8 cellular contexts compared by ENCODE assay signal in genomic region chr1:117365350-117366280, GRCh38. TPM values are rescaled to one million over a fixed set of nuclear protein-coding genes. Genes with fewer than 3 reads are reported as not detected.
DNase-seq lines count a peak whose midpoint lies in the region; ATAC-seq lines count a peak whose summit lies in the region.

No MANE protein-coding gene starts in this region.

- peak overlapping the region; percentile 85 for H3K4me3 ChIP-seq in iPS-18c (ENCODE audit: insufficient read depth, low read depth, low read length)
- peak overlapping the region; percentile 82 to 95 for H3K4me3 ChIP-seq in stomach smooth muscle (ENCODE audit: low read length in 2 of 2)

- DNase-seq in activated naive CD4-positive, alpha-beta T cell treated with anti-CD3 and anti-CD28 coated beads, Interleukin-2, amount 10 ng/mL, durations not matched to agents 7 days and 5 days, result no peak
- no peak for DNase-seq in activated naive CD4-positive, alpha-beta T cell treated with anti-CD3 and anti-CD28 coated beads, Interleukin-2, amount 50 U/mL, for 16 hours
- DNase-seq in activated naive CD8-positive, alpha-beta T cell treated with anti-CD3 and anti-CD28 coated beads for 36 hours, result no peak
- DNase-seq in hepatic stellate cell (ENCODE audit: low spot score) (no peak), HK-2 (ENCODE audit: unreplicated experiment) (no peak)

- no peaks in the 10 kb centered on the region for H3K36me3 ChIP-seq in stomach smooth muscle (ENCODE audit: control insufficient read depth in 2 of 2, insufficient read depth in 2 of 2, low read length in 2 of 2)

- H3K27ac Mint-ChIP-seq in activated naive CD4-positive, alpha-beta T cell treated with anti-CD3 and anti-CD28 coated beads, Interleukin-2, amount 10 ng/mL, durations not matched to agents 7 days and 5 days, result peak overlapping the region; percentile 94
- H3K27ac Mint-ChIP-seq in activated naive CD8-positive, alpha-beta T cell treated with anti-CD3 and anti-CD28 coated beads for 36 hours, result peak overlapping the region; percentile 96

- ATAC-seq in HG02840 (IDR thresholded peaks at IDR 0.05; ENCODE audit: low FRiP score, unreplicated experiment), result no peak

- no peaks in the 10 kb centered on the region for H3K27me3 ChIP-seq in stomach smooth muscle (ENCODE audit: control insufficient read depth in 1 of 2, insufficient read depth in 2 of 2, low read length in 2 of 2)

- H3K4me3 Mint-ChIP-seq in activated naive CD4-positive, alpha-beta T cell treated with anti-CD3 and anti-CD28 coated beads, Interleukin-2, amount 10 ng/mL, durations not matched to agents 7 days and 5 days, result peak overlapping the region; percentile 85
- H3K4me3 Mint-ChIP-seq in activated naive CD8-positive, alpha-beta T cell treated with anti-CD3 and anti-CD28 coated beads for 36 hours, result peak overlapping the region; percentile 90

- peak overlapping the region; percentile 76 to 98 for H3K9ac ChIP-seq in stomach smooth muscle (ENCODE audit: low read length in 2 of 2)

- no peaks in the 10 kb centered on the region for H3K9me3 ChIP-seq in iPS-18c (ENCODE audit: control insufficient read depth, insufficient read depth, low read length)
- no peaks in the 10 kb centered on the region for H3K9me3 ChIP-seq in stomach smooth muscle (ENCODE audit: control insufficient read depth in 2 of 2, low read length in 2 of 2)

- peaks cover 17% of the 10 kb centered on the region for H3K4me1 ChIP-seq in stomach smooth muscle (ENCODE audit: control insufficient read depth, insufficient read depth, low read length)

- H3K27ac ChIP-seq in stomach smooth muscle (ENCODE audit: low read length), result peak overlapping the region; percentile 92

- no peaks in the 10 kb centered on the region for H3K9me3 Mint-ChIP-seq in activated naive CD4-positive, alpha-beta T cell treated with anti-CD3 and anti-CD28 coated beads, Interleukin-2, amount 10 ng/mL, durations not matched to agents 7 days and 5 days
- no peaks in the 10 kb centered on the region for H3K9me3 Mint-ChIP-seq in activated naive CD8-positive, alpha-beta T cell treated with anti-CD3 and anti-CD28 coated beads for 36 hours

- peaks cover 39% of the 10 kb centered on the region for H3K4me1 Mint-ChIP-seq in activated naive CD4-positive, alpha-beta T cell treated with anti-CD3 and anti-CD28 coated beads, Interleukin-2, amount 10 ng/mL, durations not matched to agents 7 days and 5 days
- H3K4me1 Mint-ChIP-seq in activated naive CD8-positive, alpha-beta T cell treated with anti-CD3 and anti-CD28 coated beads for 36 hours, result peaks cover 55% of the 10 kb centered on the region

- peaks cover 2% of the 10 kb centered on the region for H3K27me3 Mint-ChIP-seq in activated naive CD4-positive, alpha-beta T cell treated with anti-CD3 and anti-CD28 coated beads, Interleukin-2, amount 10 ng/mL, durations not matched to agents 7 days and 5 days
- no peaks in the 10 kb centered on the region for H3K27me3 Mint-ChIP-seq in activated naive CD8-positive, alpha-beta T cell treated with anti-CD3 and anti-CD28 coated beads for 36 hours

- CTCF ChIA-PET in activated naive CD4-positive, alpha-beta T cell treated with anti-CD3 and anti-CD28 coated beads, Interleukin-2, amount 10 ng/mL, durations not matched to agents 7 days and 5 days (lab: Charles Lee), result no interaction called here

- H3K36me3 Mint-ChIP-seq in activated naive CD4-positive, alpha-beta T cell treated with anti-CD3 and anti-CD28 coated beads, Interleukin-2, amount 10 ng/mL, durations not matched to agents 7 days and 5 days, result peaks cover 5% of the 10 kb centered on the region
- H3K36me3 Mint-ChIP-seq in activated naive CD8-positive, alpha-beta T cell treated with anti-CD3 and anti-CD28 coated beads for 36 hours, result no peaks in the 10 kb centered on the region

RNA-seq across cellular contexts. Expression of gene MAN1A2, which starts 1.6 kb away (rescaled TPM):
- 10 to 100 TPM; 17.0 to 18.3 TPM for total RNA-seq in activated naive CD8-positive, alpha-beta T cell treated with anti-CD3 and anti-CD28 coated beads for 36 hours
